ENCODE assay signal across 32 cellular contexts in the genomic region with DNA sequence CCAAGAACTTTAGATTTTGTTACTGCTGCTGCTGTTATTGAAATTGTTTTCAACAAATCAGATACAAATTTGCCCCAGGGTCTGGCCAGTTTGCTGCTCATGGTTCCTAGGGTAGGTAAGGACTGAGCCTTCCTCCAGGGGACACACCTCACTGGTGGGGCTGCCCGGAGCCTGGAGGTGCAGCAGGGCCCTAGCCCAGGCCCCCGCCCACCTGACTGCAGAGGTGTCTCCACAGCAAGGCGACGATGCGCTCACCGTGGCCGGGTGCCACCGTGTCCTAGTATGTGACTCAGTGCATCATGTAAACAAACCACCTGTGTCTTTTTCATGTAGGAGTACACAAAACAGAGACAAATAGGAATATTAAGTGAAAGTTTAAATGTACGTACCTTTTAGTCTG.
"Had no signal": no experiment of that assay in that cellular context is flagged by ENCODE, and none has a peak within 500 bp of the region (broad histone marks: within the 10 kb centered on the region; RNA-seq: fewer than 3 reads in every experiment).

No MANE protein-coding gene starts in this region.

- H3K4me2 ChIP-seq: smooth muscle cell had no signal

- H3K27ac ChIP-seq: ovary, parathyroid adenoma, psoas muscle, skin epidermis, spleen, suprapubic skin, testis, tibial artery, transverse colon, upper lobe of right lung, uterus had no signal

- H3K9ac ChIP-seq: parathyroid adenoma had no signal

- H3K4me1 ChIP-seq: parathyroid adenoma, psoas muscle, spleen, suprapubic skin, testis, tibial artery, transverse colon, upper lobe of right lung, uterus had no signal

- H3K9me3 Mint-ChIP-seq: naive thymus-derived CD8-positive, alpha-beta T cell; natural killer cell treated with Interleukin-12 subunit alpha and Interleukin-12 subunit beta and Interleukin-15 and Interleukin-18, amount 100 ng/mL, for 72 hours; nephron progenitor cell; neural crest cell; stimulated activated memory B cell treated with anti-CD40 and anti-IgM and Interleukin-4, amounts not matched to agents 10 μg/mL and 1 μg/mL and 100 μg/mL, for 72 hours; stimulated activated naive CD8-positive, alpha-beta T cell treated with anti-CD3 and anti-CD28 coated beads, Interleukin-15, amount 100 ng/mL, for 72 hours; type B pancreatic cell had no signal

- H3K4me1 Mint-ChIP-seq: nephron progenitor cell; neural crest cell; stimulated activated memory B cell treated with anti-CD40 and anti-IgM and Interleukin-4, amounts not matched to agents 10 μg/mL and 1 μg/mL and 100 μg/mL, for 72 hours; stimulated activated naive CD8-positive, alpha-beta T cell treated with anti-CD3 and anti-CD28 coated beads, Interleukin-15, amount 100 ng/mL, for 72 hours had no signal

- H3K79me2 ChIP-seq: parathyroid adenoma had no signal

- H3K36me3 Mint-ChIP-seq: natural killer cell treated with Interleukin-12 subunit alpha and Interleukin-12 subunit beta and Interleukin-15 and Interleukin-18, amount 100 ng/mL, for 72 hours; stimulated activated memory B cell treated with anti-CD40 and anti-IgM and Interleukin-4, amounts not matched to agents 10 μg/mL and 1 μg/mL and 100 μg/mL, for 72 hours; type B pancreatic cell had no signal

- H3K9me3 ChIP-seq: ovary, psoas muscle, spleen, suprapubic skin, testis, tibial artery, transverse colon, upper lobe of right lung, uterus had no signal

- DNase-seq: naive thymus-derived CD8-positive, alpha-beta T cell; nephron progenitor cell; occipital lobe; ovary; posterior cingulate gyrus; psoas muscle; right cardiac atrium; spleen; stimulated activated CD4-positive, alpha-beta T cell treated with anti-CD3 and anti-CD28 coated beads, Interleukin-12 subunit alpha, Interleukin-12 subunit beta, amount 100 ng/mL, for 4 hours; stimulated activated CD4-positive, alpha-beta T cell treated with anti-CD3 and anti-CD28 coated beads, Interleukin-1b, Interleukin-23, amount 100 ng/mL, for 48 hours; stimulated activated CD4-positive, alpha-beta T cell treated with anti-CD3 and anti-CD28 coated beads, Interleukin-4, amount 100 ng/mL, for 1 hour; stimulated activated CD4-positive, alpha-beta T cell treated with anti-CD3 and anti-CD28 coated beads, Interleukin-4, amount 100 ng/mL, for 4 hours; stimulated activated CD8-positive, alpha-beta memory T cell treated with anti-CD3 and anti-CD28 coated beads, Interleukin-4, amount 100 ng/mL, for 48 hours; stimulated activated naive CD4-positive, alpha-beta T cell; stimulated activated naive CD8-positive, alpha-beta T cell treated with anti-CD3 and anti-CD28 coated beads, Interleukin-15, amount 100 ng/mL, for 72 hours; stimulated activated naive CD8-positive, alpha-beta T cell treated with anti-CD3 and anti-CD28 coated beads, Interleukin-15, Interleukin-2, amounts not matched to agents 100 U/mL and 50 U/mL, for 24 hours; substantia nigra; testis; tibial artery; transverse colon; upper lobe of right lung; uterus had no signal

- ATAC-seq: naive thymus-derived CD8-positive, alpha-beta T cell; psoas muscle; right cardiac atrium; sciatic nerve; stimulated activated memory B cell treated with anti-CD40 and anti-IgM and Interleukin-4, amounts not matched to agents 10 μg/mL and 1 μg/mL and 100 μg/mL, for 72 hours; stimulated activated naive CD8-positive, alpha-beta T cell treated with anti-CD3 and anti-CD28 coated beads, Interleukin-15, amount 100 ng/mL, for 72 hours; stimulated activated naive CD8-positive, alpha-beta T cell treated with anti-CD3 and anti-CD28 coated beads, Interleukin-15, Interleukin-2, amounts not matched to agents 100 U/mL and 50 U/mL, for 24 hours; upper lobe of right lung had no signal

- H3K27me3 ChIP-seq: ovary, spleen, suprapubic skin, testis, transverse colon, upper lobe of right lung, uterus had no signal

- H3K36me3 ChIP-seq: ovary, spleen, suprapubic skin, tibial artery, transverse colon, upper lobe of right lung, uterus had no signal

- H3K27ac Mint-ChIP-seq: naive thymus-derived CD8-positive, alpha-beta T cell; natural killer cell treated with Interleukin-12 subunit alpha and Interleukin-12 subunit beta and Interleukin-15 and Interleukin-18, amount 100 ng/mL, for 72 hours; nephron progenitor cell; progenitor cell of endocrine pancreas; stimulated activated memory B cell treated with anti-CD40 and anti-IgM and Interleukin-4, amounts not matched to agents 10 μg/mL and 1 μg/mL and 100 μg/mL, for 72 hours; stimulated activated naive CD8-positive, alpha-beta T cell treated with anti-CD3 and anti-CD28 coated beads, Interleukin-15, amount 100 ng/mL, for 72 hours; type B pancreatic cell had no signal

- H2AFZ ChIP-seq: parathyroid adenoma had no signal

- H3K4me3 ChIP-seq: ovary, psoas muscle, skin epidermis, smooth muscle cell, spleen, suprapubic skin, testis, tibial artery, transverse colon, upper lobe of right lung, uterus had no signal

- H3K4me3 Mint-ChIP-seq: naive thymus-derived CD8-positive, alpha-beta T cell; natural killer cell treated with Interleukin-12 subunit alpha and Interleukin-12 subunit beta and Interleukin-15 and Interleukin-18, amount 100 ng/mL, for 72 hours; nephron progenitor cell; neural crest cell; stimulated activated memory B cell treated with anti-CD40 and anti-IgM and Interleukin-4, amounts not matched to agents 10 μg/mL and 1 μg/mL and 100 μg/mL, for 72 hours; stimulated activated naive CD8-positive, alpha-beta T cell treated with anti-CD3 and anti-CD28 coated beads, Interleukin-15, amount 100 ng/mL, for 72 hours; type B pancreatic cell had no signal

- H3K27me3 Mint-ChIP-seq: stimulated activated memory B cell treated with anti-CD40 and anti-IgM and Interleukin-4, amounts not matched to agents 10 μg/mL and 1 μg/mL and 100 μg/mL, for 72 hours had no signal
